8 cellular contexts compared by ENCODE assay signal in the genomic region with DNA sequence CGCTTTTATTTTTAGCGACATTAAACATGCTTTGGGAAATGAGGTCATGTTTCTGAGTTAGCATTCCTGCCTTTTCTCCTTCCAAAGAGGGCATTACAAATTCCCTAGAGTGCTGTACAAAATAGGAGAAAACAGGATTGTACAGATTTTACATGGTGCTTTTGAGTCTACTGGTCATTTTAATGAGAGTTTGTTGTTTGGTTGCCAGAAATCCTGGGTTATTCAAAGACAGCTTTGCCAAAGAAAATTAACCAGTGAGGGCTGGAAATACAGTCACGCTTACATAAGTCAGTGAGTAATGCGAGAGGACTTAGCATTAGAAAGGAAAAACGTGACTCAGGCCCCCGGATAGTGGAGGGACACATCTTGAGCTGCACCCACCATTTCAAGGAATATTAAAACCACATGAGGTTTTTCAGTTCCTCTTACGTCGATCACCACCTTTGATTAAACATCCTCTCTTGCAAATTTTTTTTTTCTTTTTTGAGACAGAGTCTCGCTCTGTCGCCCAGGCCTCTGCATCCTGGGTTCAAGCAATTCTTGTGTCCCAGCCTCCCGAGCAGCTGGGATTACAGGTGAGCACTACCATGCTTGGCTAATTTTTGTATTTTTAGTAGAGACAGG. TPM values are rescaled to one million over a fixed set of nuclear protein-coding genes. Genes with fewer than 3 reads are reported as not detected.
DNase-seq lines count a peak whose midpoint lies in the region; ATAC-seq and TF ChIP-seq lines count a peak whose summit lies in the region.

No MANE protein-coding gene starts in this region.

- no peak for TF ChIP-seq CTCF in astrocyte of the spinal cord (IDR thresholded peaks at IDR 0.05; ENCODE audit: low read depth, low read length)
- TF ChIP-seq CTCF in mesothelial cell of epicardium (IDR thresholded peaks at IDR 0.05; ENCODE audit: unreplicated experiment), result no peak

- H3K36me3 Mint-ChIP-seq in T-cell (no peaks in the 10 kb centered on the region), mesothelial cell of epicardium (no peaks in the 10 kb centered on the region)

- H3K4me1 Mint-ChIP-seq in T-cell (peaks cover 42 to 52% (median 45%) of the 10 kb centered on the region in 3 donors), mesothelial cell of epicardium (peaks cover 24% of the 10 kb centered on the region)
- H3K4me1 Mint-ChIP-seq in stimulated activated naive CD8-positive, alpha-beta T cell treated with anti-CD3 and anti-CD28 coated beads, Interleukin-15, amount 100 ng/mL, for 72 hours, result peaks cover 57% of the 10 kb centered on the region

- in situ Hi-C loops in astrocyte of the spinal cord (cut with HindIII; ENCODE audit: low sequenced_read_pairs), result no loop called here

- DNase-seq in GM03348 (ENCODE audit: low spot score) (peak; percentile 91), T-cell (peak in 21 of 34 experiments; percentile 1 to 44 (median 11)), astrocyte of the spinal cord (ENCODE audit: low read depth, low spot score) (peak; percentile 98), mesothelial cell of epicardium (ENCODE audit: low spot score in 2 of 2, unreplicated experiment in 2 of 2) (no peak), ecto neural progenitor cell (ENCODE audit: low spot score) (no peak), HuH-7 (ENCODE audit: low spot score) (no peak)
- peak; percentile 33 to 68 for DNase-seq in stimulated activated naive CD8-positive, alpha-beta T cell treated with anti-CD3 and anti-CD28 coated beads, Interleukin-15, amount 100 ng/mL, for 72 hours

- H3K4me3 ChIP-seq in astrocyte of the spinal cord (ENCODE audit: low read depth, low read length), result no peak overlapping the region

- H3K27me3 Mint-ChIP-seq in T-cell (no peaks in the 10 kb centered on the region), mesothelial cell of epicardium (ENCODE audit: low read depth) (no peaks in the 10 kb centered on the region)
- no peaks in the 10 kb centered on the region for H3K27me3 Mint-ChIP-seq in stimulated activated naive CD8-positive, alpha-beta T cell treated with anti-CD3 and anti-CD28 coated beads, Interleukin-15, amount 100 ng/mL, for 72 hours

- POLR2A ChIA-PET in T-cell (lab: Charles Lee), result no interaction called here

- H3K27ac Mint-ChIP-seq in T-cell (peak overlapping the region; percentile 39 to 61), mesothelial cell of epicardium (peak overlapping the region; percentile 91)
- H3K27ac Mint-ChIP-seq in stimulated activated naive CD8-positive, alpha-beta T cell treated with anti-CD3 and anti-CD28 coated beads, Interleukin-15, amount 100 ng/mL, for 72 hours, result no peak overlapping the region

- H3K4me3 Mint-ChIP-seq in T-cell, result no peak overlapping the region
- no peak overlapping the region for H3K4me3 Mint-ChIP-seq in mesothelial cell of epicardium
- H3K4me3 Mint-ChIP-seq in stimulated activated naive CD8-positive, alpha-beta T cell treated with anti-CD3 and anti-CD28 coated beads, Interleukin-15, amount 100 ng/mL, for 72 hours, result peak overlapping the region; percentile 46 to 57

- no peaks in the 10 kb centered on the region for H3K9me3 Mint-ChIP-seq in T-cell
- H3K9me3 Mint-ChIP-seq in mesothelial cell of epicardium, result peaks cover 5% of the 10 kb centered on the region
- H3K9me3 Mint-ChIP-seq in stimulated activated naive CD8-positive, alpha-beta T cell treated with anti-CD3 and anti-CD28 coated beads, Interleukin-15, amount 100 ng/mL, for 72 hours, result no peaks in the 10 kb centered on the region

- ATAC-seq in HG02870 (IDR thresholded peaks at IDR 0.05; ENCODE audit: unreplicated experiment) (peak; percentile 22), T-cell (replicated peaks in 1 of 4) (no peak)
- ATAC-seq in stimulated activated naive CD8-positive, alpha-beta T cell treated with anti-CD3 and anti-CD28 coated beads, Interleukin-15, amount 100 ng/mL, for 72 hours, result peak; percentile 44

- CTCF ChIA-PET in T-cell (lab: Charles Lee), result interaction anchor here in 1 of 2 donors (0.6 kb wide), 1 partner anchor 1062 kb away, joined by 5 read pairs; no protein-coding TSS in a partner anchor

RNA-seq across cellular contexts. Expression of gene SACS, which starts 55.4 kb away (rescaled TPM):
- total RNA-seq in T-cell (10 to 100 TPM; 17.6 to 28.6 (median 27.3) TPM), mesothelial cell of epicardium (18.7 to 19.2 TPM (median 19.2 TPM) in 3 replicates)

Comparison
In these comparisons a context has a peak if more than half of its experiments do, and no peak if none do; other contexts are left out.
1. DNase-seq: peak in GM03348 (single experiment), T-cell (21 of 34), astrocyte of the spinal cord (single experiment) and stimulated activated naive CD8-positive, alpha-beta T cell treated with anti-CD3 and anti-CD28 coated beads, Interleukin-15, amount 100 ng/mL, for 72 hours (2 of 2); none in mesothelial cell of epicardium (0 of 2), ecto neural progenitor cell (single experiment) and HuH-7 (single experiment).
2. ATAC-seq: peak in HG02870 (single experiment) and stimulated activated naive CD8-positive, alpha-beta T cell treated with anti-CD3 and anti-CD28 coated beads, Interleukin-15, amount 100 ng/mL, for 72 hours (single experiment); none in T-cell (0 of 4).
3. H3K27ac Mint-ChIP-seq: peak in T-cell (2 of 2) and mesothelial cell of epicardium (single experiment); none in stimulated activated naive CD8-positive, alpha-beta T cell treated with anti-CD3 and anti-CD28 coated beads, Interleukin-15, amount 100 ng/mL, for 72 hours (0 of 2).
4. H3K4me3 Mint-ChIP-seq: peak in stimulated activated naive CD8-positive, alpha-beta T cell treated with anti-CD3 and anti-CD28 coated beads, Interleukin-15, amount 100 ng/mL, for 72 hours (2 of 2); none in T-cell (0 of 3) and mesothelial cell of epicardium (single experiment).